In genomic region chr1:45359882-45360513, GRCh38 we compare ENCODE assay signal across 1 cellular context.
TF ChIP-seq lines count a peak whose summit lies in the region.

No MANE protein-coding gene starts in this region.

TF ChIP-seq in HCT116, 20 proteins besides CTCF, POLR2A, EP300 and RAD21 (continued from another document):
- TF ChIP-seq REST (IDR thresholded peaks at IDR 0.05; ENCODE audit: low read depth) (no peak), ZBTB33 (IDR thresholded peaks at IDR 0.05; ENCODE audit: extremely low read depth, insufficient replicate concordance, low read length) (no peak), CEBPB (IDR thresholded peaks at IDR 0.05; ENCODE audit: low read depth) (no peak), ELF1 (IDR thresholded peaks at IDR 0.05; ENCODE audit: borderline replicate concordance, low read depth) (no peak), POLR2AphosphoS5 (IDR thresholded peaks at IDR 0.05; ENCODE audit: low read depth, low read length) (no peak), SRF (IDR thresholded peaks at IDR 0.05; ENCODE audit: low read depth) (no peak), CBX3 (IDR thresholded peaks at IDR 0.05; ENCODE audit: low read depth) (no peak), ZNF274 (IDR thresholded peaks at IDR 0.05; ENCODE audit: low read depth, low read length) (no peak)
TF ChIP-seq in HCT116: peak in this region for 0.
